Comparison of ENCODE assay signal across 8 cellular contexts in genomic region chr14:49461529-49462401, GRCh38.
A peak's percentile ranks its signal among the peaks of the same experiment; 100 is the strongest.
DNase-seq lines count a peak whose midpoint lies in the region; ATAC-seq, FAIRE-seq and TF ChIP-seq lines count a peak whose summit lies in the region.

No MANE protein-coding gene starts in this region.

- CTCF ChIA-PET in T-cell (lab: Charles Lee), result interaction anchor here (0.5 to 3.6 kb wide), 42 partner anchors 9 to 1398 kb away, joined by 3 to 28 read pairs (median 5); partner anchors contain the start of genes MGAT2 (in 1 of the 2), NEMF (in 1 of the 2), RPL36AL (in 1 of the 2) and RPS29 (in 1 of the 2)

- H3K27me3 Mint-ChIP-seq in T-cell, result peaks cover 0 to 4% of the 10 kb centered on the region in 2 donors

- intact Hi-C loops in left lung (cut with DNase I), result no loop called here

- H3K27ac ChIP-seq in left lung, result no peak overlapping the region

- POLR2A ChIA-PET in T-cell (lab: Charles Lee), result interaction anchor here in 1 of 2 donors (0.9 kb wide), 1 partner anchor 620 kb away, joined by 3 read pairs; no protein-coding TSS in a partner anchor

- H3K27me3 ChIP-seq in left lung, result no peaks in the 10 kb centered on the region

- no peaks in the 10 kb centered on the region for H3K4me1 ChIP-seq in left lung

- H3K4me3 Mint-ChIP-seq in T-cell, result no peak overlapping the region

- peak; percentile 98 for FAIRE-seq in A204.1 (lab: Jason Lieb, UNC)

- H3K4me3 ChIP-seq in left lung, result no peak overlapping the region

- peak; percentile 93 for ATAC-seq in HG02642 (IDR thresholded peaks at IDR 0.05; ENCODE audit: poor library complexity, unreplicated experiment)
- peak; percentile 74 to 87 (median 82) for ATAC-seq in T-cell (replicated peaks in 1 of 4)
- ATAC-seq in left lung, result peak; percentile 96

- in situ Hi-C loops in T47D (cut with HindIII; ENCODE audit: low pct_unique_long_range_greater_than_20kb, low sequenced_read_pairs), result no loop called here

- TF ChIP-seq CTCF in GM12874 (IDR thresholded peaks at IDR 0.05; ENCODE audit: insufficient read depth, low read depth, low read length) (peak; percentile 49; the same call in 1 of the 2 replicates), left lung (IDR thresholded peaks at IDR 0.05) (peak; percentile 65 to 72)

- H3K27ac Mint-ChIP-seq in T-cell, result no peak overlapping the region

- peak; percentile 61 for DNase-seq in NCI-H1092 treated with DMSO at 0.1 percent for 48 hours (lab: John Stamatoyannopoulos, UW)
- peak in 30 of 34 experiments; percentile 9 to 69 (median 43) for DNase-seq in T-cell
- DNase-seq in T47D (ENCODE audit: low read depth in 1 of 2, low spot score in 1 of 2), result peak; percentile 19 to 90
- no peak for DNase-seq in left lung
- peak; percentile 2 to 34 for DNase-seq in stimulated activated CD8-positive, alpha-beta memory T cell treated with anti-CD3 and anti-CD28 coated beads, Interleukin-4, amount 100 ng/mL, for 1 hour (ENCODE audit: low read depth in 2 of 2, low spot score in 1 of 2)

- H3K9me3 Mint-ChIP-seq in T-cell, result no peaks in the 10 kb centered on the region

- no peaks in the 10 kb centered on the region for H3K36me3 ChIP-seq in left lung

- no peaks in the 10 kb centered on the region for H3K36me3 Mint-ChIP-seq in T-cell

- no peaks in the 10 kb centered on the region for H3K9me3 ChIP-seq in left lung

- no peaks in the 10 kb centered on the region for H3K4me1 Mint-ChIP-seq in T-cell

Comparison
In these comparisons a context has a peak if more than half of its experiments do, and no peak if none do; other contexts are left out.
1. DNase-seq: peak in NCI-H1092 treated with DMSO at 0.1 percent for 48 hours (single experiment), T-cell (30 of 34), T47D (2 of 2) and stimulated activated CD8-positive, alpha-beta memory T cell treated with anti-CD3 and anti-CD28 coated beads, Interleukin-4, amount 100 ng/mL, for 1 hour (2 of 2); none in left lung (0 of 2).
2. Peak in every context shown above with its lines, with median percentiles within 50 percentile points of each other: ATAC-seq.